Comparison of ENCODE assay signal across 30 cellular contexts in genomic region chr3:7581831-7582230, GRCh38.
"Had no signal": no experiment of that assay in that cellular context is flagged by ENCODE, and none has a peak within 500 bp of the region (broad histone marks: within the 10 kb centered on the region; RNA-seq: fewer than 3 reads in every experiment).

No MANE protein-coding gene starts in this region.

- H3K36me3 ChIP-seq: brain microvascular endothelial cell, colonic mucosa, esophagus squamous epithelium had no signal

- H3K27ac Mint-ChIP-seq: activated CD4-positive, alpha-beta memory T cell treated with anti-CD3 and anti-CD28 coated beads, Interleukin-2, amount 10 ng/mL, durations not matched to agents 7 days and 5 days; activated CD4-positive, alpha-beta T cell treated with anti-CD3 and anti-CD28 coated beads for 36 hours; activated CD4-positive, alpha-beta T cell treated with anti-CD3 and anti-CD28 coated beads, Interleukin-2, amount 10 ng/mL, durations not matched to agents 24 days and 14 days; activated naive CD4-positive, alpha-beta T cell treated with anti-CD3 and anti-CD28 coated beads, Interleukin-2, amount 10 ng/mL, durations not matched to agents 7 days and 5 days; activated naive CD4-positive, alpha-beta T cell treated with anti-CD3 and anti-CD28 coated beads, Interleukin-2, amount 50 U/mL, for 72 hours; activated naive CD8-positive, alpha-beta T cell treated with anti-CD3 and anti-CD28 coated beads, Interleukin-2, amount 10 ng/mL, durations not matched to agents 7 days and 5 days; activated T-cell treated with anti-CD3 and anti-CD28 coated beads, Interleukin-2, amount 50 U/mL, for 24 hours; activated T-cell treated with anti-CD3 and anti-CD28 coated beads, Interleukin-2, amount 50 U/mL, for 72 hours had no signal

- H3K27me3 ChIP-seq: brain microvascular endothelial cell, colonic mucosa, esophagus squamous epithelium had no signal

- H3K27me3 Mint-ChIP-seq: activated CD4-positive, alpha-beta memory T cell treated with anti-CD3 and anti-CD28 coated beads, Interleukin-2, amount 10 ng/mL, durations not matched to agents 7 days and 5 days; activated CD4-positive, alpha-beta T cell treated with anti-CD3 and anti-CD28 coated beads, Interleukin-2, amount 10 ng/mL, durations not matched to agents 24 days and 14 days; activated naive CD4-positive, alpha-beta T cell treated with anti-CD3 and anti-CD28 coated beads, Interleukin-2, amount 10 ng/mL, durations not matched to agents 7 days and 5 days; activated naive CD8-positive, alpha-beta T cell treated with anti-CD3 and anti-CD28 coated beads, Interleukin-2, amount 10 ng/mL, durations not matched to agents 7 days and 5 days; activated T-cell treated with anti-CD3 and anti-CD28 coated beads, Interleukin-2, amount 50 U/mL, for 24 hours had no signal

- FAIRE-seq: bronchial epithelial cell, endometrium, endothelial cell of umbilical vein, frontal cortex had no signal

- H3K4me3 ChIP-seq: colonic mucosa, esophagus squamous epithelium had no signal

- H3K4me1 ChIP-seq: colonic mucosa, esophagus squamous epithelium had no signal

- H3K4me3 Mint-ChIP-seq: activated CD4-positive, alpha-beta memory T cell treated with anti-CD3 and anti-CD28 coated beads, Interleukin-2, amount 10 ng/mL, durations not matched to agents 7 days and 5 days; activated CD4-positive, alpha-beta T cell treated with anti-CD3 and anti-CD28 coated beads for 36 hours; activated CD4-positive, alpha-beta T cell treated with anti-CD3 and anti-CD28 coated beads, Interleukin-2, amount 10 ng/mL, durations not matched to agents 24 days and 14 days; activated naive CD4-positive, alpha-beta T cell treated with anti-CD3 and anti-CD28 coated beads, Interleukin-2, amount 10 ng/mL, durations not matched to agents 7 days and 5 days; activated naive CD8-positive, alpha-beta T cell treated with anti-CD3 and anti-CD28 coated beads, Interleukin-2, amount 10 ng/mL, durations not matched to agents 7 days and 5 days; activated T-cell treated with anti-CD3 and anti-CD28 coated beads, Interleukin-2, amount 50 U/mL, for 24 hours; activated T-cell treated with anti-CD3 and anti-CD28 coated beads, Interleukin-2, amount 50 U/mL, for 72 hours had no signal

- H3K9me3 Mint-ChIP-seq: activated naive CD4-positive, alpha-beta T cell treated with anti-CD3 and anti-CD28 coated beads, Interleukin-2, amount 10 ng/mL, durations not matched to agents 7 days and 5 days; activated naive CD4-positive, alpha-beta T cell treated with anti-CD3 and anti-CD28 coated beads, Interleukin-2, amount 50 U/mL, for 72 hours; activated T-cell treated with anti-CD3 and anti-CD28 coated beads, Interleukin-2, amount 50 U/mL, for 24 hours had no signal

- H3K4me1 Mint-ChIP-seq: activated CD4-positive, alpha-beta memory T cell treated with anti-CD3 and anti-CD28 coated beads, Interleukin-2, amount 10 ng/mL, durations not matched to agents 7 days and 5 days; activated CD4-positive, alpha-beta T cell treated with anti-CD3 and anti-CD28 coated beads for 36 hours; activated CD4-positive, alpha-beta T cell treated with anti-CD3 and anti-CD28 coated beads, Interleukin-2, amount 10 ng/mL, durations not matched to agents 24 days and 14 days; activated naive CD4-positive, alpha-beta T cell treated with anti-CD3 and anti-CD28 coated beads, Interleukin-2, amount 10 ng/mL, durations not matched to agents 7 days and 5 days; activated naive CD8-positive, alpha-beta T cell treated with anti-CD3 and anti-CD28 coated beads, Interleukin-2, amount 10 ng/mL, durations not matched to agents 7 days and 5 days had no signal

- H3K27ac ChIP-seq: brain microvascular endothelial cell, colonic mucosa, epithelial cell of prostate, esophagus squamous epithelium had no signal

- DNase-seq: activated CD4-positive, alpha-beta memory T cell treated with anti-CD3 and anti-CD28 coated beads, Interleukin-2, amount 10 ng/mL, durations not matched to agents 7 days and 5 days; activated CD4-positive, alpha-beta T cell treated with anti-CD3 and anti-CD28 coated beads for 36 hours; activated CD4-positive, alpha-beta T cell treated with anti-CD3 and anti-CD28 coated beads, Interleukin-2, amount 10 ng/mL, durations not matched to agents 24 days and 14 days; activated CD4-positive, CD25-positive, alpha-beta regulatory T cell; activated CD4-positive, CD25-positive, alpha-beta regulatory T cell treated with anti-CD3 and anti-CD28 coated beads, Interleukin-2, amount 50 U/mL, for 72 hours; activated CD8-positive, alpha-beta memory T cell treated with anti-CD3 and anti-CD28 coated beads, Interleukin-2, amount 50 U/mL, for 48 hours; activated gamma-delta T cell; activated naive CD4-positive, alpha-beta T cell; activated naive CD4-positive, alpha-beta T cell treated with anti-CD3 and anti-CD28 coated beads, Interleukin-2, amount 10 ng/mL, durations not matched to agents 7 days and 5 days; activated naive CD8-positive, alpha-beta T cell treated with anti-CD3 and anti-CD28 coated beads, Interleukin-2, amount 10 ng/mL, durations not matched to agents 7 days and 5 days; activated T-cell treated with anti-CD3 and anti-CD28 coated beads for 4 hours; activated T-cell treated with anti-CD3 and anti-CD28 coated beads, Interleukin-2, amount 50 U/mL, for 24 hours; activated T-cell treated with anti-CD3 and anti-CD28 coated beads, Interleukin-2, amount 50 U/mL, for 72 hours; amygdala; aorta; brain microvascular endothelial cell; caudate nucleus; colonic mucosa; effector CD8-positive, alpha-beta T cell; esophagus squamous epithelium; foreskin fibroblast; head of caudate nucleus; hippocampal formation; T-helper 2 cell had no signal

- H3K36me3 Mint-ChIP-seq: activated naive CD4-positive, alpha-beta T cell treated with anti-CD3 and anti-CD28 coated beads, Interleukin-2, amount 10 ng/mL, durations not matched to agents 7 days and 5 days; activated naive CD8-positive, alpha-beta T cell treated with anti-CD3 and anti-CD28 coated beads, Interleukin-2, amount 10 ng/mL, durations not matched to agents 7 days and 5 days had no signal

- H3K9me3 ChIP-seq: colonic mucosa, esophagus squamous epithelium had no signal
